Comparison of ENCODE assay signal across 15 cellular contexts in the genomic region with DNA sequence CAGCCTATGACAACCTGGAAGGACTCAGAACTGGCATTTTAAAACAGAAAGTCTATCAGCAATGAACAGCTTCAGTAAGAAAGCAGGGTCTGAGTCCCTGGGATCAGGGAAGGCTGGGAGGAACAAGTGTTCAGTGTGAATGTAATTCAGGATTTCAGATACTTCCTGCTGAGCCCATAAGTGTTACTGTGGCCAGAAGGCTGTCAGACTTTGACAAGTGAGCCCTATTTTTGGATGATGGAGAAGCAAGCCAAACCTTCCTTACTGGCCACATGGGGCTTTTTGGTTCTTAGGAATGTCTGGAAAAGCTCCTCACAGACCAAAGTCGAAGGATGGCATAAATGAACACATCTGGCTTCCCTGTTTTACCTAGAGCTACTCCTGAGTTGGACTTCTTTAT.
"Had no signal": no experiment of that assay in that cellular context is flagged by ENCODE, and none has a peak within 500 bp of the region (broad histone marks: within the 10 kb centered on the region; RNA-seq: fewer than 3 reads in every experiment).

No MANE protein-coding gene starts in this region.

- H3K4me1 ChIP-seq: right lobe of liver had no signal

- DNase-seq: activated CD4-positive, alpha-beta T cell treated with anti-CD3 and anti-CD28 coated beads, Interleukin-2, amount 10 ng/mL, durations not matched to agents 7 days and 5 days; activated CD4-positive, CD25-positive, alpha-beta regulatory T cell; activated CD8-positive, alpha-beta memory T cell treated with anti-CD3 and anti-CD28 coated beads for 24 hours; activated naive CD4-positive, alpha-beta T cell; anterior cingulate cortex; esophagus squamous epithelium; kidney; left lung; nucleus accumbens; right lobe of liver; stimulated activated naive CD8-positive, alpha-beta T cell treated with anti-CD3 and anti-CD28 coated beads, Interleukin-15, amount 100 ng/mL, for 72 hours; T-helper 2 cell; upper lobe of right lung had no signal

- H3K36me3 ChIP-seq: esophagus squamous epithelium, left lung, right lobe of liver, upper lobe of right lung had no signal

- H3K27me3 ChIP-seq: esophagus squamous epithelium, hepatocyte, left lung, right lobe of liver, upper lobe of right lung had no signal

- H3K27ac Mint-ChIP-seq: activated CD4-positive, alpha-beta T cell treated with anti-CD3 and anti-CD28 coated beads, Interleukin-2, amount 10 ng/mL, durations not matched to agents 7 days and 5 days; natural killer cell treated with Interleukin-12 subunit alpha and Interleukin-12 subunit beta and Interleukin-15 and Interleukin-18, amount 100 ng/mL, for 72 hours; stimulated activated naive CD8-positive, alpha-beta T cell treated with anti-CD3 and anti-CD28 coated beads, Interleukin-15, amount 100 ng/mL, for 72 hours had no signal

- H3K9me3 Mint-ChIP-seq: activated CD4-positive, alpha-beta T cell treated with anti-CD3 and anti-CD28 coated beads, Interleukin-2, amount 10 ng/mL, durations not matched to agents 7 days and 5 days; natural killer cell treated with Interleukin-12 subunit alpha and Interleukin-12 subunit beta and Interleukin-15 and Interleukin-18, amount 100 ng/mL, for 72 hours; stimulated activated naive CD8-positive, alpha-beta T cell treated with anti-CD3 and anti-CD28 coated beads, Interleukin-15, amount 100 ng/mL, for 72 hours had no signal

- H3K9me3 ChIP-seq: esophagus squamous epithelium, left lung, right lobe of liver, upper lobe of right lung had no signal

- H3K27me3 Mint-ChIP-seq: activated CD4-positive, alpha-beta T cell treated with anti-CD3 and anti-CD28 coated beads, Interleukin-2, amount 10 ng/mL, durations not matched to agents 7 days and 5 days; natural killer cell treated with Interleukin-12 subunit alpha and Interleukin-12 subunit beta and Interleukin-15 and Interleukin-18, amount 100 ng/mL, for 72 hours; stimulated activated naive CD8-positive, alpha-beta T cell treated with anti-CD3 and anti-CD28 coated beads, Interleukin-15, amount 100 ng/mL, for 72 hours had no signal

- ATAC-seq: left lung; natural killer cell treated with Interleukin-12 subunit alpha and Interleukin-12 subunit beta and Interleukin-15 and Interleukin-18, amount 100 ng/mL, for 72 hours; stimulated activated naive CD8-positive, alpha-beta T cell treated with anti-CD3 and anti-CD28 coated beads, Interleukin-15, amount 100 ng/mL, for 72 hours; upper lobe of right lung had no signal

- H3K4me3 ChIP-seq: esophagus squamous epithelium, hepatocyte, left lung, right lobe of liver, upper lobe of right lung had no signal

- H3K4me3 Mint-ChIP-seq: activated CD4-positive, alpha-beta T cell treated with anti-CD3 and anti-CD28 coated beads, Interleukin-2, amount 10 ng/mL, durations not matched to agents 7 days and 5 days; natural killer cell treated with Interleukin-12 subunit alpha and Interleukin-12 subunit beta and Interleukin-15 and Interleukin-18, amount 100 ng/mL, for 72 hours; stimulated activated naive CD8-positive, alpha-beta T cell treated with anti-CD3 and anti-CD28 coated beads, Interleukin-15, amount 100 ng/mL, for 72 hours had no signal

- H3K27ac ChIP-seq: esophagus squamous epithelium, hepatocyte, right lobe of liver, upper lobe of right lung had no signal

- H3K36me3 Mint-ChIP-seq: natural killer cell treated with Interleukin-12 subunit alpha and Interleukin-12 subunit beta and Interleukin-15 and Interleukin-18, amount 100 ng/mL, for 72 hours had no signal
